Comparison of ENCODE assay signal across 8 cellular contexts in genomic region chr11:68271023-68271780, GRCh38. TPM values are rescaled to one million over a fixed set of nuclear protein-coding genes. Genes with fewer than 3 reads are reported as not detected.
A peak's percentile ranks its signal among the peaks of the same experiment; 100 is the strongest.
DNase-seq lines count a peak whose midpoint lies in the region; ATAC-seq and TF ChIP-seq lines count a peak whose summit lies in the region.

No MANE protein-coding gene starts in this region.

- peak; percentile 19 for ATAC-seq in GM18511 (IDR thresholded peaks at IDR 0.05; ENCODE audit: unreplicated experiment)
- peak; percentile 24 for ATAC-seq in HG03460 (IDR thresholded peaks at IDR 0.05; ENCODE audit: unreplicated experiment)

- peak overlapping the region; percentile 98 for H3K27ac ChIP-seq in AG04450 (ENCODE audit: low read depth, low read length)

- POLR2A ChIA-PET in AG04450 (lab: Yijun Ruan, JAX), result interaction anchor here (0.9 to 1.4 kb wide), 12 partner anchors 11 to 233 kb away, joined by 3 to 12 read pairs (median 4); partner anchors contain the start of genes PPP6R3 and TCIRG1

- no peaks in the 10 kb centered on the region for H3K27me3 ChIP-seq in AG04450 (ENCODE audit: control insufficient read depth, insufficient read depth, low read length)

- DNase-seq in AG04450 (ENCODE audit: low read depth, low spot score) (peak; percentile 61), NCI-H82 treated with DMSO at 0.1 percent for 48 hours (lab: John Stamatoyannopoulos, UW; ENCODE audit: unreplicated experiment) (peak; percentile 19), epithelial cell of esophagus (ENCODE audit: low read depth) (peak; percentile 76), mucosa of gallbladder (ENCODE audit: low spot score) (peak; percentile 48)
- DNase-seq in activated CD8-positive, alpha-beta memory T cell treated with anti-CD3 and anti-CD28 coated beads, Interleukin-2, amount 50 U/mL, for 1 hour (ENCODE audit: extremely low read depth), result peak; percentile 28
- DNase-seq in stimulated activated CD8-positive, alpha-beta memory T cell treated with anti-CD3 and anti-CD28 coated beads, Interleukin-7, amount 100 ng/mL, for 4 hours (ENCODE audit: low read depth in 2 of 2), result peak; percentile 19 to 39

- CTCF ChIA-PET in AG04450 (lab: Charles Lee), result interaction anchor here (0.6 to 3.6 kb wide), 8 partner anchors 13 to 114 kb away, joined by 3 to 23 read pairs (median 6); no protein-coding TSS in a partner anchor

- TF ChIP-seq CTCF in AG04450 (IDR thresholded peaks at IDR 0.05; ENCODE audit: low read depth, low read length), result peak; percentile 69
- peak; percentile 65 for TF ChIP-seq CTCF in epithelial cell of esophagus (IDR thresholded peaks at IDR 0.05; ENCODE audit: insufficient read depth, low read depth, low read length, missing control alignments)

- no peaks in the 10 kb centered on the region; the same call in 1 of the 2 replicates for H3K9me3 ChIP-seq in AG04450 (ENCODE audit: control insufficient read depth, insufficient read depth, low read length)

- H3K4me3 ChIP-seq in AG04450 (ENCODE audit: low read depth, low read length) (peak overlapping the region; percentile 94), epithelial cell of esophagus (ENCODE audit: low read length) (peak overlapping the region; percentile 87)

RNA-seq across cellular contexts. Expression of gene C11orf24, which starts 0.6 kb away (rescaled TPM):
- polyA plus RNA-seq in AG04450 (2011; rRNA removed), result 39.1 and 58.9 TPM in 2 replicates
- polyA minus RNA-seq in AG04450 (2011; rRNA and poly(A)+ RNA removed), result 49.1 and 66.9 TPM in 2 replicates
- total RNA-seq in mucosa of gallbladder, result 38.8 TPM

RNA-seq across cellular contexts. Expression of gene LRP5, which starts 41.2 kb away (rescaled TPM):
- 4.9 and 8.0 TPM in 2 replicates for polyA plus RNA-seq in AG04450 (2011; rRNA removed)
- 11.1 and 15.4 TPM in 2 replicates for polyA minus RNA-seq in AG04450 (2011; rRNA and poly(A)+ RNA removed)
- total RNA-seq in mucosa of gallbladder, result 154 TPM

RNA-seq across cellular contexts. Expression of gene KMT5B, which starts 58.1 kb away (rescaled TPM):
- 14.7 and 17.2 TPM in 2 replicates for polyA plus RNA-seq in AG04450 (2011; rRNA removed)
- 10.1 and 19.4 TPM in 2 replicates for polyA minus RNA-seq in AG04450 (2011; rRNA and poly(A)+ RNA removed)
- 52.2 TPM for total RNA-seq in mucosa of gallbladder

Comparison
In these comparisons a context has a peak if more than half of its experiments do, and no peak if none do; other contexts are left out.
1. Peak in every context shown above with its lines: DNase-seq, ATAC-seq, H3K4me3 ChIP-seq and H3K27ac ChIP-seq.
2. DNase-seq: peak in every context shown above with its lines; median percentile 76 in epithelial cell of esophagus; 61 in AG04450; 48 in mucosa of gallbladder; 29 in stimulated activated CD8-positive, alpha-beta memory T cell treated with anti-CD3 and anti-CD28 coated beads, Interleukin-7, amount 100 ng/mL, for 4 hours; 28 in activated CD8-positive, alpha-beta memory T cell treated with anti-CD3 and anti-CD28 coated beads, Interleukin-2, amount 50 U/mL, for 1 hour; 19 in NCI-H82 treated with DMSO at 0.1 percent for 48 hours.